15 cellular contexts compared by ENCODE assay signal in the genomic region with DNA sequence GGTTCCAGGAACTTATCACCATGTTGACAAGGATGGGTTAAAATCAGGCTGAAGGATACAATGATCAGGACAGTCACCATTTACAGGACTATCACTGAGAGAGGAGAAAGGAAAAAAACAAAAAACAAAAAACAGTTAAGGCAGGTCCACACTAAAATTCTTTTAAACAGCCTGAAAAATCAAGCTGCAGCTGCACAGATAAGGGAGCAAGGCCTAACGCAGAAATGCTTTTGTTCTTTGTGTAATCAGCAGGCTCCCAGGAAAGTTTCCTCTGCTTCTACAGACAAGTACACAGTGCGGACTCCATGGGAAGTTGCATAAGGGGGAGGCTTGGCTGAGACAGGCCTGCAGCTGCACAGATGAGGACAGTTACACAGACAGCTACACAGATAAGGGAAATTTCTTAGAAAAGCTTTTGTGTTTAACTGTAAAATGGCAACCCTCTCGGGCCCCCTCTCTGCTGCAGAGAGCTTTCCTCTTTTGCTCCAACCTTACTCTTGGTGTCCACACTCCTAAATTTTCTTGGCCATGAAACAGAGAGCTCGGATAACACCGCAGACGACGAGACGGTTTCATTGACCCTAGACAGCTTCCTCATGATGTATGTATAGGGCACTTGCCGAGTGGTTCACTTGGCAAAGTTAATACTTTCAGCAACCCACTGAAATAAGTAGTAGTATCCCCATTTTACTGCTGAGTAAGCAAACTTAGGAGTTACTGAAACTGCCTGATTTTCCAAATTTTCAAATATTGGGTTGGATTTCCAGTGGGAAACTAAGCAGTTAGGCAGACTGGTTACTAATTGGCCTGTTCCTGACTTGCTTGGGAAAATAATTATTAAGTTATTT. TPM values are rescaled to one million over a fixed set of nuclear protein-coding genes. Genes with fewer than 3 reads are reported as not detected.
DNase-seq lines count a peak whose midpoint lies in the region; ATAC-seq, FAIRE-seq and TF ChIP-seq lines count a peak whose summit lies in the region.
"Had no signal": no experiment of that assay in that cellular context is flagged by ENCODE, and none has a peak within 500 bp of the region (broad histone marks: within the 10 kb centered on the region; RNA-seq: fewer than 3 reads in every experiment).

No MANE protein-coding gene starts in this region.

- POLR2A ChIA-PET in endothelial cell of umbilical vein (lab: Charles Lee) = no interaction called here

- H3K27me3 ChIP-seq in endothelial cell of umbilical vein (ENCODE audit: control insufficient read depth in 2 of 2, insufficient read depth in 2 of 2, low read length in 2 of 2) (peaks cover 0 to 5% of the 10 kb centered on the region in 2 experiments), sigmoid colon (no peaks in the 10 kb centered on the region)
- H3K27me3 ChIP-seq: breast epithelium had no signal

- H3K4me3 ChIP-seq in endothelial cell of umbilical vein (replicated peaks in 1 of 3; ENCODE audit: insufficient read depth in 1 of 3, low read depth in 1 of 3, low read length in 3 of 3) (no peak overlapping the region), sigmoid colon (no peak overlapping the region)
- H3K4me3 ChIP-seq: breast epithelium, GM12878, tibial artery had no signal

- intact Hi-C loops in endothelial cell of umbilical vein (cut with micrococcal nuclease) = loop anchor here (5.0 kb wide), 1 partner anchor 37 kb away; no protein-coding TSS in a partner anchor
- intact Hi-C loops in sigmoid colon (cut with DNase I) = no loop called here

- dilution Hi-C loops in endothelial cell of umbilical vein (cut with MboI; ENCODE audit: extremely low pct_ligation_motif_present, low sequenced_read_pairs) = no loop called here

- TF ChIP-seq POLR2A in endothelial cell of umbilical vein (IDR thresholded peaks at IDR 0.05; ENCODE audit: low read depth, low read length) = no peak
- TF ChIP-seq POLR2A in sigmoid colon (IDR thresholded peaks at IDR 0.05) = no peak

- H3K9me3 ChIP-seq in endothelial cell of umbilical vein (replicated peaks; ENCODE audit: control insufficient read depth, insufficient read depth, low read length) (no peaks in the 10 kb centered on the region), sigmoid colon (no peaks in the 10 kb centered on the region)
- H3K9me3 ChIP-seq: breast epithelium, tibial artery had no signal

- DNase-seq in AML-193 (lab: John Stamatoyannopoulos, UW) (peak; percentile 71), NCI-H69 (lab: John Stamatoyannopoulos, UW) (peak; percentile 31), endothelial cell of umbilical vein (ENCODE audit: low read depth, low spot score) (peak; percentile 80), midbrain (lab: John Stamatoyannopoulos, UW) (peak; percentile 55), sigmoid colon (no peak), NAMALWA (ENCODE audit: low spot score) (no peak), NCI-H2227 treated with DMSO at 0.1 percent for 48 hours (lab: John Stamatoyannopoulos, UW) (no peak)
- DNase-seq: activated CD4-positive, alpha-beta memory T cell treated with anti-CD3 and anti-CD28 coated beads for 36 hours; stimulated activated CD4-positive, alpha-beta T cell treated with anti-CD3 and anti-CD28 coated beads, Interleukin-15, amount 100 ng/mL, for 24 hours had no signal

- peak overlapping the region; percentile 10 for H3K9ac ChIP-seq in endothelial cell of umbilical vein (replicated peaks; ENCODE audit: extremely low read depth, insufficient read depth, low read length)

- ATAC-seq in HG02642 (IDR thresholded peaks at IDR 0.05; ENCODE audit: poor library complexity, unreplicated experiment) = no peak
- ATAC-seq: GM12878 had no signal

- CTCF ChIA-PET in endothelial cell of umbilical vein (lab: Charles Lee) = interaction anchor here (1.1 to 1.5 kb wide), 5 partner anchors 11 to 43 kb away, joined by 4 to 8 read pairs (median 5); no protein-coding TSS in a partner anchor

- H3K79me2 ChIP-seq in endothelial cell of umbilical vein (ENCODE audit: control insufficient read depth, insufficient read depth, low read length) = no peaks in the 10 kb centered on the region

- H3K4me2 ChIP-seq in endothelial cell of umbilical vein (ENCODE audit: insufficient read depth, low read length) = peak overlapping the region; percentile 14

- peak; percentile 61 for FAIRE-seq in endothelial cell of umbilical vein (lab: Jason Lieb, UNC)
- FAIRE-seq: GM12878 had no signal

- TF ChIP-seq CTCF in endothelial cell of umbilical vein (IDR thresholded peaks at IDR 0.05; ENCODE audit: extremely low read depth in 1 of 2, insufficient read depth in 1 of 2, low read depth in 1 of 2, low read length in 2 of 2) (no peak), sigmoid colon (IDR thresholded peaks at IDR 0.05) (no peak)

- BruUV-seq in endothelial cell of umbilical vein (replicated peaks; lab: Mats Ljungman, UMichigan) = no TSS peak

- H3K4me1 ChIP-seq in endothelial cell of umbilical vein (ENCODE audit: control insufficient read depth, extremely low read depth, insufficient read depth, low read length) (peaks cover 42% of the 10 kb centered on the region), sigmoid colon (peaks cover 0 to 4% (median 0%) of the 10 kb centered on the region in 4 donors)
- H3K4me1 ChIP-seq: breast epithelium had no signal

- peak overlapping the region; percentile 42 for H2AFZ ChIP-seq in endothelial cell of umbilical vein (ENCODE audit: low read depth, low read length)

- H3K27ac ChIP-seq in endothelial cell of umbilical vein (ENCODE audit: insufficient read depth, low read depth, low read length) (peak overlapping the region; percentile 34), sigmoid colon (no peak overlapping the region)
- H3K27ac ChIP-seq: breast epithelium, tibial artery had no signal

- H3K9me1 ChIP-seq in endothelial cell of umbilical vein (replicated peaks; ENCODE audit: control insufficient read depth, extremely low read depth, insufficient read depth, low read length) = no peaks in the 10 kb centered on the region

- no peaks in the 10 kb centered on the region for H4K20me1 ChIP-seq in endothelial cell of umbilical vein (replicated peaks; ENCODE audit: control insufficient read depth, extremely low read depth, insufficient read depth, low read length)

- TF ChIP-seq EP300 in sigmoid colon (IDR thresholded peaks at IDR 0.05) = no peak

- 56 to 77% methylated on average over 9 of the region's 9 CpGs for WGBS in sigmoid colon, 2 donors

- H3K36me3 ChIP-seq in endothelial cell of umbilical vein (ENCODE audit: control insufficient read depth in 2 of 2, extremely low read depth in 1 of 2, insufficient read depth in 2 of 2, low read length in 2 of 2) (no peaks in the 10 kb centered on the region), sigmoid colon (no peaks in the 10 kb centered on the region)
- H3K36me3 ChIP-seq: breast epithelium, tibial artery had no signal

TF ChIP-seq in endothelial cell of umbilical vein, 7 proteins besides CTCF, POLR2A, EP300 and RAD21:
- TF ChIP-seq EZH2 (IDR thresholded peaks at IDR 0.05; ENCODE audit: borderline replicate concordance, low read depth, low read length, severe bottlenecking) = no peak
- TF ChIP-seq POLR2AphosphoS5 (IDR thresholded peaks at IDR 0.05; ENCODE audit: insufficient read depth, low read depth, low read length) = no peak
- TF ChIP-seq GATA2 (IDR thresholded peaks at IDR 0.05; ENCODE audit: insufficient read depth, insufficient read length, low read depth, low read length) = no peak
- no peak for TF ChIP-seq JUN (IDR thresholded peaks at IDR 0.05; ENCODE audit: borderline replicate concordance, insufficient read depth, insufficient read length, low read depth)
- no peak for TF ChIP-seq FOS (IDR thresholded peaks at IDR 0.05; ENCODE audit: borderline replicate concordance, insufficient read depth, low read length)
- TF ChIP-seq MYC (IDR thresholded peaks at IDR 0.05; ENCODE audit: low read depth, low read length) = no peak
- TF ChIP-seq, protein P1, sequence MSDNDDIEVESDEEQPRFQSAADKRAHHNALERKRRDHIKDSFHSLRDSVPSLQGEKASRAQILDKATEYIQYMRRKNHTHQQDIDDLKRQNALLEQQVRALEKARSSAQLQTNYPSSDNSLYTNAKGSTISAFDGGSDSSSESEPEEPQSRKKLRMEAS (IDR thresholded peaks at IDR 0.05; ENCODE audit: insufficient read depth, insufficient read length) = no peak

RNA-seq across cellular contexts. Expression of gene PIWIL3, which starts 45.5 kb away (rescaled TPM):
- total RNA-seq in endothelial cell of umbilical vein (0.11 TPM in 1 of 2 replicates, not detected in the other), sigmoid colon (not detected)
- polyA plus RNA-seq in endothelial cell of umbilical vein (not detected in 2 replicates), sigmoid colon (not detected)
- not detected in 2 replicates for polyA plus RNA-seq in endothelial cell of umbilical vein (2011; cell fraction: cytosol; rRNA removed)
- not detected in 2 replicates for polyA plus RNA-seq in endothelial cell of umbilical vein (2011; cell fraction: nucleus; rRNA removed)
- not detected in 2 replicates for polyA plus RNA-seq in endothelial cell of umbilical vein (2012)
- polyA minus RNA-seq in endothelial cell of umbilical vein = not detected in 2 replicates
- not detected for polyA minus RNA-seq in endothelial cell of umbilical vein (2011; cell fraction: cytosol; rRNA and poly(A)+ RNA removed)
- polyA minus RNA-seq in endothelial cell of umbilical vein (2011; cell fraction: nucleus; rRNA and poly(A)+ RNA removed) = not detected in 2 replicates
- total RNA-seq: activated CD4-positive, alpha-beta memory T cell treated with anti-CD3 and anti-CD28 coated beads for 36 hours; breast epithelium; RPMI7951 had no signal
- polyA plus RNA-seq: GM12878, IgD-negative memory B cell had no signal

Comparison
In these comparisons a context has a peak if more than half of its experiments do, and no peak if none do; other contexts are left out.
1. DNase-seq: peak in AML-193 (2 of 2), NCI-H69 (single experiment), endothelial cell of umbilical vein (single experiment) and midbrain (single experiment); none in sigmoid colon (single experiment), NAMALWA (single experiment) and NCI-H2227 treated with DMSO at 0.1 percent for 48 hours (single experiment).